Comparison of ENCODE assay signal across 14 cellular contexts in the genomic region with DNA sequence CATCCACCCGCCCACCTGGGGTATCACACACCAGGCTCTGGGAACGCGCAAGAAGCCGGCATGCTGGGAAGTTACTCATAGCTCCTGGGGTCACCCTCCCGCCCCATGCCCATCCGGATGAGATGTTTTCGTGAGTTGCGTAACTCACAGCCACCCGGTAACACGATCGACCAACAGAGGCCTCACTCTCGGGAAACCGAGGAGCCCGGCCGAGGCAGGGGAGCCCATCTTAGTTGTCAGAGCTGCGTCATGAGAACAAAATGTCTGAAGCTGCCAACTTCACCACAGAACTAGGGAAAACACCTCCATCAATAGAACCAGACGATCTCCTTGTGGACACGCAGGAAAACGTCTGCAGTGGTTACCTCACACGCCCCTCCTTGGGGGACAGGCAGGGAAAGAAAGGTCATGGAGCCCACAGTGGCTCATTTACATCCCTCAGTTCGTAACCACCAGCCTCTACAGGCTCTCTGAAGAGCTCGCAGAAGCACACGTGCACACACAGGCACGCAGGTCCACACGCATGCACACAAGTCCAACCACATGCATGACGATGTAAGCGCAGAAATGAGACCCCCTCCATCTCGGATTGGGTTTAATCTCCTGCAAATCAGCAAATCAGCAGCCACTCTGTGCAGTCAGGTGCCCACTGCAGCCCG. TPM values are rescaled to one million over a fixed set of nuclear protein-coding genes. Genes with fewer than 3 reads are reported as not detected.
DNase-seq lines count a peak whose midpoint lies in the region; ATAC-seq, FAIRE-seq and TF ChIP-seq lines count a peak whose summit lies in the region.
"Had no signal": no experiment of that assay in that cellular context is flagged by ENCODE, and none has a peak within 500 bp of the region (broad histone marks: within the 10 kb centered on the region; RNA-seq: fewer than 3 reads in every experiment).

No MANE protein-coding gene starts in this region.

- H3K4me1 ChIP-seq in ACC112 (ENCODE audit: control insufficient read depth, insufficient read depth, low read length, unreplicated experiment) = peaks cover 19% of the 10 kb centered on the region
- H3K4me1 ChIP-seq in NT2/D1 (ENCODE audit: insufficient read depth, insufficient read length) = peaks cover 15% of the 10 kb centered on the region
- peaks cover 4% of the 10 kb centered on the region for H3K4me1 ChIP-seq in endothelial cell of umbilical vein (ENCODE audit: control insufficient read depth, extremely low read depth, insufficient read depth, low read length)
- H3K4me1 ChIP-seq: foreskin keratinocyte had no signal

- POLR2A ChIA-PET in endothelial cell of umbilical vein (lab: Charles Lee) = no interaction called here

- H3K9ac ChIP-seq in NT2/D1 (ENCODE audit: insufficient read length, low read depth) (peak overlapping the region; percentile 12), endothelial cell of umbilical vein (replicated peaks; ENCODE audit: extremely low read depth, insufficient read depth, low read length) (no peak overlapping the region)

- no TSS peak for BruUV-seq in endothelial cell of umbilical vein (replicated peaks; lab: Mats Ljungman, UMichigan)

- ATAC-seq in omental fat pad (ENCODE audit: low FRiP score) (peak; percentile 88), GM21717 (IDR thresholded peaks at IDR 0.05; ENCODE audit: unreplicated experiment) (no peak), GM19351 (IDR thresholded peaks at IDR 0.05; ENCODE audit: unreplicated experiment) (no peak)
- ATAC-seq: foreskin keratinocyte had no signal

- H3K4me2 ChIP-seq in endothelial cell of umbilical vein (ENCODE audit: insufficient read depth, low read length) = no peak overlapping the region

- no peaks in the 10 kb centered on the region for H3K9me1 ChIP-seq in endothelial cell of umbilical vein (replicated peaks; ENCODE audit: control insufficient read depth, extremely low read depth, insufficient read depth, low read length)

- dilution Hi-C loops in endothelial cell of umbilical vein (cut with MboI; ENCODE audit: extremely low pct_ligation_motif_present, low sequenced_read_pairs) = no loop called here

- peak overlapping the region; percentile 98 for H3K27ac ChIP-seq in ACC112 (ENCODE audit: low read depth, low read length)
- no peak overlapping the region for H3K27ac ChIP-seq in endothelial cell of umbilical vein (ENCODE audit: insufficient read depth, low read depth, low read length)
- H3K27ac ChIP-seq: foreskin keratinocyte, upper lobe of left lung had no signal

- H2AFZ ChIP-seq in ACC112 (ENCODE audit: low read length, unreplicated experiment) (no peak overlapping the region), endothelial cell of umbilical vein (ENCODE audit: low read depth, low read length) (peak overlapping the region; percentile 7)

- H3K36me3 ChIP-seq in ACC112 (ENCODE audit: insufficient read depth, low read length) (peaks cover 5% of the 10 kb centered on the region; the same call in 1 of the 2 replicates), NT2/D1 (ENCODE audit: insufficient read depth, insufficient read length, low read length) (peaks cover 16% of the 10 kb centered on the region), endothelial cell of umbilical vein (ENCODE audit: control insufficient read depth in 2 of 2, extremely low read depth in 1 of 2, insufficient read depth in 2 of 2, low read length in 2 of 2) (peaks cover 3 to 6% of the 10 kb centered on the region in 2 experiments)

- no peaks in the 10 kb centered on the region for H3K79me2 ChIP-seq in ACC112 (ENCODE audit: control insufficient read depth, insufficient read depth, low read length, unreplicated experiment)
- H3K79me2 ChIP-seq in endothelial cell of umbilical vein (ENCODE audit: control insufficient read depth, insufficient read depth, low read length) = no peaks in the 10 kb centered on the region

- intact Hi-C loops in endothelial cell of umbilical vein (cut with micrococcal nuclease) = no loop called here

- TF ChIP-seq CTCF in endothelial cell of umbilical vein (IDR thresholded peaks at IDR 0.05; ENCODE audit: extremely low read depth in 1 of 2, insufficient read depth in 1 of 2, low read depth in 1 of 2, low read length in 2 of 2) (no peak), omental fat pad (IDR thresholded peaks at IDR 0.05) (no peak)

- no peak for FAIRE-seq in endothelial cell of umbilical vein (lab: Jason Lieb, UNC)

- H3K4me3 ChIP-seq in ACC112 (ENCODE audit: low read depth, low read length) (peak overlapping the region; percentile 41), NT2/D1 (ENCODE audit: insufficient read length, low read depth) (no peak overlapping the region), endothelial cell of umbilical vein (replicated peaks in 1 of 3; ENCODE audit: insufficient read depth in 1 of 3, low read depth in 1 of 3, low read length in 3 of 3) (no peak overlapping the region)
- H3K4me3 ChIP-seq: mucosa of descending colon had no signal

- CTCF ChIA-PET in endothelial cell of umbilical vein (lab: Charles Lee) = interaction anchor here (0.6 to 2.8 kb wide), 9 partner anchors 11 to 70 kb away, joined by 3 to 9 read pairs (median 4); no protein-coding TSS in a partner anchor

- TF ChIP-seq POLR2A in endothelial cell of umbilical vein (IDR thresholded peaks at IDR 0.05; ENCODE audit: low read depth, low read length) = no peak

- H3K9me3 ChIP-seq in NT2/D1 (ENCODE audit: insufficient read depth, low read length) (no peaks in the 10 kb centered on the region), endothelial cell of umbilical vein (replicated peaks; ENCODE audit: control insufficient read depth, insufficient read depth, low read length) (no peaks in the 10 kb centered on the region)
- H3K9me3 ChIP-seq: mucosa of descending colon, upper lobe of left lung had no signal

- no peaks in the 10 kb centered on the region for H3K27me3 ChIP-seq in ACC112 (ENCODE audit: insufficient read depth, low read length)
- no peaks in the 10 kb centered on the region for H3K27me3 ChIP-seq in NT2/D1 (ENCODE audit: insufficient read depth, insufficient read length)
- H3K27me3 ChIP-seq in endothelial cell of umbilical vein (ENCODE audit: control insufficient read depth in 2 of 2, insufficient read depth in 2 of 2, low read length in 2 of 2) = no peaks in the 10 kb centered on the region
- H3K27me3 ChIP-seq: foreskin keratinocyte, upper lobe of left lung had no signal

- no peaks in the 10 kb centered on the region for H4K20me1 ChIP-seq in endothelial cell of umbilical vein (replicated peaks; ENCODE audit: control insufficient read depth, extremely low read depth, insufficient read depth, low read length)

- DNase-seq in NT2/D1 (ENCODE audit: low read depth, low spot score) (no peak), endothelial cell of umbilical vein (ENCODE audit: low read depth, low spot score) (peak; percentile 70), omental fat pad (ENCODE audit: low spot score) (peak; percentile 50), anterior cingulate cortex (lab: John Stamatoyannopoulos, UW) (no peak), SIG-M5 (lab: John Stamatoyannopoulos, UW) (no peak)
- DNase-seq: AML-193; foreskin keratinocyte; MM.1S; stimulated activated CD4-positive, alpha-beta T cell treated with anti-CD3 and anti-CD28 coated beads, Interleukin-4, amount 100 ng/mL, for 24 hours; upper lobe of left lung had no signal

TF ChIP-seq in endothelial cell of umbilical vein, 7 proteins besides CTCF, POLR2A, EP300 and RAD21:
- TF ChIP-seq EZH2 (IDR thresholded peaks at IDR 0.05; ENCODE audit: borderline replicate concordance, low read depth, low read length, severe bottlenecking) (no peak), JUN (IDR thresholded peaks at IDR 0.05; ENCODE audit: borderline replicate concordance, insufficient read depth, insufficient read length, low read depth) (no peak), GATA2 (IDR thresholded peaks at IDR 0.05; ENCODE audit: insufficient read depth, insufficient read length, low read depth, low read length) (no peak), FOS (IDR thresholded peaks at IDR 0.05; ENCODE audit: borderline replicate concordance, insufficient read depth, low read length) (no peak), MYC (IDR thresholded peaks at IDR 0.05; ENCODE audit: low read depth, low read length) (no peak), POLR2AphosphoS5 (IDR thresholded peaks at IDR 0.05; ENCODE audit: insufficient read depth, low read depth, low read length) (no peak)
- TF ChIP-seq, protein P1, sequence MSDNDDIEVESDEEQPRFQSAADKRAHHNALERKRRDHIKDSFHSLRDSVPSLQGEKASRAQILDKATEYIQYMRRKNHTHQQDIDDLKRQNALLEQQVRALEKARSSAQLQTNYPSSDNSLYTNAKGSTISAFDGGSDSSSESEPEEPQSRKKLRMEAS (IDR thresholded peaks at IDR 0.05; ENCODE audit: insufficient read depth, insufficient read length) = no peak

RNA-seq across cellular contexts. Expression of a gene that starts 26.3 kb away (rescaled TPM):
- total RNA-seq in endothelial cell of umbilical vein (42.6 and 49.7 TPM in 2 replicates), omental fat pad (100 to 1,000 TPM in 1 of 4 donors, 10 to 100 TPM in 3; 54.6 to 117 (median 71.3) TPM)
- polyA plus RNA-seq in endothelial cell of umbilical vein = 30.5 and 38.6 TPM in 2 replicates
- polyA plus RNA-seq in endothelial cell of umbilical vein (2011; cell fraction: cytosol; rRNA removed) = 53.2 and 62.1 TPM in 2 replicates
- 39.2 and 42.6 TPM in 2 replicates for polyA plus RNA-seq in endothelial cell of umbilical vein (2011; cell fraction: nucleus; rRNA removed)
- 44.9 and 57.0 TPM in 2 replicates for polyA plus RNA-seq in endothelial cell of umbilical vein (2012)
- polyA minus RNA-seq in endothelial cell of umbilical vein = 23.4 and 25.1 TPM in 2 replicates
- polyA minus RNA-seq in endothelial cell of umbilical vein (2011; cell fraction: cytosol; rRNA and poly(A)+ RNA removed) = 29.7 TPM
- polyA minus RNA-seq in endothelial cell of umbilical vein (2011; cell fraction: nucleus; rRNA and poly(A)+ RNA removed) = 12.2 and 17.3 TPM in 2 replicates

Comparison
In these comparisons a context has a peak if more than half of its experiments do, and no peak if none do; other contexts are left out.
1. DNase-seq: peak in endothelial cell of umbilical vein (single experiment) and omental fat pad (single experiment); none in NT2/D1 (single experiment), anterior cingulate cortex (0 of 58) and SIG-M5 (single experiment).